8 cellular contexts compared by ENCODE assay signal in genomic region chr4:77385124-77385969, GRCh38.
DNase-seq lines count a peak whose midpoint lies in the region; ATAC-seq, FAIRE-seq and TF ChIP-seq lines count a peak whose summit lies in the region.

No MANE protein-coding gene starts in this region.

- no peak overlapping the region for H2AFZ ChIP-seq in Karpas-422 (ENCODE audit: low read length)

- H3K36me3 ChIP-seq in Karpas-422 (ENCODE audit: insufficient read depth, low read length) (no peaks in the 10 kb centered on the region), right atrium auricular region (no peaks in the 10 kb centered on the region)

- ATAC-seq in GM21381 (IDR thresholded peaks at IDR 0.05; ENCODE audit: unreplicated experiment) (peak; percentile 62), HG02973 (IDR thresholded peaks at IDR 0.05; ENCODE audit: unreplicated experiment) (no peak)

- H3K4me1 ChIP-seq in Karpas-422 (ENCODE audit: low read length) (no peaks in the 10 kb centered on the region), right atrium auricular region (no peaks in the 10 kb centered on the region)

- DNase-seq in D721Med (ENCODE audit: insufficient read length, low spot score) (no peak), Karpas-422 (peak; percentile 67), SKM-1 treated with dmso at 0.1 percent for 144 hours (lab: John Stamatoyannopoulos, UW; ENCODE audit: unreplicated experiment) (peak; percentile 61), amniotic epithelial cell (ENCODE audit: low read depth) (peak; percentile 57), right atrium auricular region (ENCODE audit: low spot score) (peak; percentile 70), retinal pigment epithelial cell (ENCODE audit: low read depth) (peak; percentile 7)

- H3K79me2 ChIP-seq in Karpas-422 (ENCODE audit: low read length), result no peaks in the 10 kb centered on the region

- H3K4me3 ChIP-seq in Karpas-422 (ENCODE audit: low read length), result no peak overlapping the region
- no peak overlapping the region for H3K4me3 ChIP-seq in right atrium auricular region
- no peak overlapping the region for H3K4me3 ChIP-seq in retinal pigment epithelial cell (ENCODE audit: low read length)

- no peaks in the 10 kb centered on the region for H4K20me1 ChIP-seq in Karpas-422 (ENCODE audit: insufficient read depth, low read depth, low read length)

- H3K4me2 ChIP-seq in Karpas-422 (ENCODE audit: low read depth, low read length, poor library complexity, severe bottlenecking), result no peak overlapping the region

- H3K9me3 ChIP-seq in Karpas-422 (ENCODE audit: low read length) (no peaks in the 10 kb centered on the region), right atrium auricular region (no peaks in the 10 kb centered on the region)

- peak; percentile 93 for TF ChIP-seq CTCF in D721Med (IDR thresholded peaks at IDR 0.05; ENCODE audit: insufficient read depth, missing control alignments)
- TF ChIP-seq CTCF in right atrium auricular region (IDR thresholded peaks at IDR 0.05), result peak; percentile 64 to 85
- peak; percentile 88 for TF ChIP-seq CTCF in retinal pigment epithelial cell (conservative IDR thresholded peaks at IDR 0.05; ENCODE audit: low read depth, low read length)

- H3K9me2 ChIP-seq in Karpas-422 (replicated peaks; ENCODE audit: insufficient read depth, low read length), result no peaks in the 10 kb centered on the region

- FAIRE-seq in D721Med (lab: Jason Lieb, UNC), result no peak

- no peak overlapping the region for H3K27ac ChIP-seq in Karpas-422 (ENCODE audit: low read length)
- H3K27ac ChIP-seq in right atrium auricular region, result no peak overlapping the region

- no peak overlapping the region for H3K9ac ChIP-seq in Karpas-422 (ENCODE audit: low read length)

- H3K27me3 ChIP-seq in Karpas-422 (ENCODE audit: low read length) (no peaks in the 10 kb centered on the region), right atrium auricular region (no peaks in the 10 kb centered on the region)
